Comparison of ENCODE assay signal across 8 cellular contexts in the genomic region with DNA sequence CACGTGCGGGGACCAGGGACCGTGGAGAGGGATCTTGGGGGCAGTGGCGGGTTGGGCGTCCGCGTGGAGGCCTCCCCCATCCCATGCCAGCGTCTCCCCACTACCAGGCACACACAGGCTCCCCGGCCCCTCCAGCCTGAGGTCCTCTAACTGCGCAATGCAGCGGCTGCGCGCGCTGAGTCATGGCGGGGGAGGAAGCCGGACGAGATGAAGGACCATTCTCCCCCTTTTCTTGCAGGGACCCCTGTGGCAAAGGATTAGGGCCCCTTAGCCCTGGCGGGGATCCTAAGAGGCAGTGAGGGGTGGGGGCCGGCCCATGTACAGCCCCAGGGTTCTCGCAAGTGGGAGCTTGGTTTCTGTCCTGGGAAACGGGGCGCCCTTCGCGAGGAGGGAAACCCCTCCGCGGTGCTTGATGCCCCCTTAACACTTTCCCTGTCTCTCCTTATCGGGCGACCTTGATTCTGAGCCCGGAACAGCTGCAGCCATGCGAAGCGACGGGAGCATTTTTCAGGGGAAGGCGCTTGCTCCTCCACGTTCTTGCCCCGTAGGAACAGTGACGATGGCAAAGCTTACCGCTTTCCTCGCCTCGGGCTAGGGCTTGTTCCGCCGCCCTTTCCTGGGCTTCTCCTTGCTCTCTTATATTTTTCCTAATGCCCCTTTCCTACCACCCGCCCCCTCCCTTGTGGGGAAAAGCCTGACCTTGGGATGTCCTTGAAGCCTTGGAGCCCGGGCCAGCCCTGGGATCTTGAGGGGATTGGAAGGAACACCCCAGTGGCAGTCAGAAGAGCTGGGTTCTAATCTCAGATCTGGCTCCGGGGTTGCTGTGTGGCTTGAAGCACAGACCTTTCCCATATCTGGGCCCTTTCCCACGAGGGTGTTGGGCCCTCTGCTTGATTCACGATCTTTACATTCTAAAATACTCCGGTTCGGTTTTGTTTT. TPM values are rescaled to one million over a fixed set of nuclear protein-coding genes. Genes with fewer than 3 reads are reported as not detected.
DNase-seq lines count a peak whose midpoint lies in the region; ATAC-seq and TF ChIP-seq lines count a peak whose summit lies in the region.

No MANE protein-coding gene starts in this region.

- H3K4me3 ChIP-seq in PC-3 (ENCODE audit: low read length) = peak overlapping the region; percentile 99
- peak overlapping the region; percentile 55 to 98 for H3K4me3 ChIP-seq in left lung

- POLR2A ChIA-PET in PC-3 (lab: Charles Lee; ENCODE audit: unreplicated experiment) (interaction anchor here (0.6 to 0.8 kb wide), 2 partner anchors 93 to 568 kb away, joined by 3 to 5 read pairs; no protein-coding TSS in a partner anchor), MCF 10A (lab: Yijun Ruan, JAX) (interaction anchor here (0.7 to 6.7 kb wide), 37 partner anchors 9 to 1462 kb away, joined by 3 to 173 read pairs (median 5); a partner anchor contains a TSS)

- no peak for ATAC-seq in PC-3
- peak; percentile 4 for ATAC-seq in left lung
- no peak for ATAC-seq in HG02610 (IDR thresholded peaks at IDR 0.05; ENCODE audit: unreplicated experiment)

- H3K9me3 Mint-ChIP-seq in MCF 10A (ENCODE audit: unreplicated experiment) = no peaks in the 10 kb centered on the region

- peak overlapping the region; percentile 99 for H3K4me2 ChIP-seq in PC-3 (ENCODE audit: low read length)

- H3F3A ChIP-seq in PC-3 (ENCODE audit: low read length, unreplicated experiment) = no peaks in the 10 kb centered on the region

- intact Hi-C loops in PC-3 (cut with micrococcal nuclease) (no loop called here), MCF 10A (cut with micrococcal nuclease) (loop anchor here (1.0 kb wide), 2 partner anchors 10 to 13 kb away; a partner anchor contains a TSS), left lung (cut with DNase I) (no loop called here)

- H3K79me2 ChIP-seq in PC-3 (ENCODE audit: low read length) = peaks cover 69% of the 10 kb centered on the region

- H3K9me3 ChIP-seq in PC-3 (ENCODE audit: low read length) (no peaks in the 10 kb centered on the region), left lung (no peaks in the 10 kb centered on the region)

- peaks cover 19% of the 10 kb centered on the region for H3K4me1 Mint-ChIP-seq in MCF 10A (ENCODE audit: insufficient read depth, unreplicated experiment)

- DNase-seq in NCI-H1105 treated with DMSO at 0.1 percent for 48 hours (lab: John Stamatoyannopoulos, UW) (peak; percentile 40), NCI-H1105 (lab: John Stamatoyannopoulos, UW) (no peak), PC-3 (no peak), MCF 10A (ENCODE audit: unreplicated experiment) (peak; percentile 62), left lung (peak; percentile 68 to 93), HuH-7 (ENCODE audit: low spot score) (no peak)
- DNase-seq in stimulated activated naive CD4-positive, alpha-beta T cell treated with Interleukin-2 at 50 U/mL for 16 hours (lab: John Stamatoyannopoulos, UW) = peak; percentile 43

- peaks cover 30% of the 10 kb centered on the region for H3K4me1 ChIP-seq in PC-3 (ENCODE audit: insufficient read depth, low read length)
- H3K4me1 ChIP-seq in left lung = peaks cover 30 to 67% of the 10 kb centered on the region in 2 donors

- CTCF ChIA-PET in PC-3 (lab: Charles Lee) = no interaction called here
- CTCF ChIA-PET in MCF 10A (lab: Yijun Ruan, JAX) = interaction anchor here (0.7 to 2.3 kb wide), 3 partner anchors 11 to 73 kb away, joined by 3 to 9 read pairs (median 6); no protein-coding TSS in a partner anchor

- H3K27me3 ChIP-seq in PC-3 (ENCODE audit: low read length) (no peaks in the 10 kb centered on the region), left lung (no peaks in the 10 kb centered on the region)

- H2AFZ ChIP-seq in PC-3 (ENCODE audit: low read length) = no peak overlapping the region

- H4K20me1 ChIP-seq in PC-3 (ENCODE audit: low read length) = peaks cover 45% of the 10 kb centered on the region

- H3K9ac ChIP-seq in PC-3 (ENCODE audit: low read length) = peak overlapping the region; percentile 90

- H3K27ac ChIP-seq in PC-3 (ENCODE audit: low read length) (peak overlapping the region; percentile 78), left lung (peak overlapping the region; percentile 98 to 99)

- H3K9me2 ChIP-seq in PC-3 (replicated peaks; ENCODE audit: low read length) = no peaks in the 10 kb centered on the region

- H3K4me3 Mint-ChIP-seq in MCF 10A (ENCODE audit: unreplicated experiment) = peak overlapping the region; percentile 97

- H3K27ac Mint-ChIP-seq in MCF 10A (ENCODE audit: low read depth, unreplicated experiment) = peak overlapping the region; percentile 95

- TF ChIP-seq CTCF in PC-3 (conservative IDR thresholded peaks at IDR 0.05; ENCODE audit: low read depth, low read length) = no peak
- no peak for TF ChIP-seq CTCF in MCF 10A (IDR thresholded peaks at IDR 0.05; ENCODE audit: unreplicated experiment)
- TF ChIP-seq CTCF in left lung (IDR thresholded peaks at IDR 0.05) = no peak

- BruUV-seq in PC-3 (replicated peaks; lab: Mats Ljungman, UMichigan) (TSS peak; percentile 54), MCF 10A (replicated peaks; lab: Mats Ljungman, UMichigan) (TSS peak; percentile 45)

- H3K36me3 ChIP-seq in PC-3 (ENCODE audit: low read depth, low read length) = peaks cover 48% of the 10 kb centered on the region
- peaks cover 0 to 47% of the 10 kb centered on the region in 2 donors for H3K36me3 ChIP-seq in left lung

- H3K27me3 Mint-ChIP-seq in MCF 10A (ENCODE audit: insufficient read depth, unreplicated experiment) = no peaks in the 10 kb centered on the region

- peaks cover 51% of the 10 kb centered on the region for H3K36me3 Mint-ChIP-seq in MCF 10A (ENCODE audit: insufficient read depth, unreplicated experiment)

RNA-seq across cellular contexts. Expression of a gene that starts 0.7 kb away (rescaled TPM):
- total RNA-seq in PC-3 (2014; rRNA removed) (1,859 and 2,048 TPM in 2 replicates), MCF 10A (2022) (1,141 and 1,165 TPM in 2 replicates), left lung (1,000 to 10,000 TPM in 1 of 2 donors, 100 to 1,000 TPM in 1; 710 to 1,105 TPM)

RNA-seq across cellular contexts. Expression of a gene that starts 9.6 kb away (rescaled TPM):
- total RNA-seq in PC-3 (2014; rRNA removed) = 116 and 117 TPM in 2 replicates
- total RNA-seq in MCF 10A (2022) = 93.2 and 99.7 TPM in 2 replicates
- total RNA-seq in left lung = 10 to 100 TPM; 82.5 to 89.8 TPM

RNA-seq across cellular contexts. Expression of a gene that starts 25.5 kb away (rescaled TPM):
- total RNA-seq in PC-3 (2014; rRNA removed) = 0.86 and 1.1 TPM in 2 replicates
- total RNA-seq in MCF 10A (2022) = 0.16 and 0.47 TPM in 2 replicates
- 1 to 10 TPM; 1.6 TPM for total RNA-seq in left lung

RNA-seq across cellular contexts. Expression of a gene that starts 29.8 kb away (rescaled TPM):
- 5.1 and 7.7 TPM in 2 replicates for total RNA-seq in PC-3 (2014; rRNA removed)
- total RNA-seq in MCF 10A (2022) = 8.8 and 9.2 TPM in 2 replicates
- 10 to 100 TPM; 57.5 to 79.5 TPM for total RNA-seq in left lung

RNA-seq across cellular contexts. Expression of a gene that starts 35.1 kb away (rescaled TPM):
- total RNA-seq in PC-3 (2014; rRNA removed) (0.29 and 0.47 TPM in 2 replicates), MCF 10A (2022) (0.21 and 0.27 TPM in 2 replicates), left lung (under 1 TPM in 1 of 2 donors, not detected in 1; 0.29 TPM)

Comparison
In these comparisons a context has a peak if more than half of its experiments do, and no peak if none do; other contexts are left out.
1. DNase-seq: peak in NCI-H1105 treated with DMSO at 0.1 percent for 48 hours (single experiment), MCF 10A (single experiment), left lung (2 of 2) and stimulated activated naive CD4-positive, alpha-beta T cell treated with Interleukin-2 at 50 U/mL for 16 hours (single experiment); none in NCI-H1105 (single experiment), PC-3 (single experiment) and HuH-7 (single experiment).